Comparison of ENCODE assay signal across 24 cellular contexts in genomic region chr1:15605398-15606080, GRCh38. TPM values are rescaled to one million over a fixed set of nuclear protein-coding genes. Genes with fewer than 3 reads are reported as not detected.
"Had no signal": no experiment of that assay in that cellular context is flagged by ENCODE, and none has a peak within 500 bp of the region (broad histone marks: within the 10 kb centered on the region; RNA-seq: fewer than 3 reads in every experiment).

No MANE protein-coding gene starts in this region.

- ATAC-seq: effector memory CD8-positive, alpha-beta T cell; gastroesophageal sphincter had no signal

- H3K9me3 ChIP-seq: esophagus muscularis mucosa, gastroesophageal sphincter, sigmoid colon, stomach, thoracic aorta, transverse colon had no signal

- H3K36me3 ChIP-seq: esophagus muscularis mucosa, gastroesophageal sphincter, left ventricle myocardium inferior, sigmoid colon, stomach, thoracic aorta, transverse colon had no signal

- H3K9me3 Mint-ChIP-seq: dendritic cell treated with granulocyte-macrophage colony-stimulating factor and Interleukin-4, amounts not matched to agents 40 ng/mL and 50 ng/mL, for 4 days; effector memory CD8-positive, alpha-beta T cell; immature natural killer cell; naive B cell had no signal

- H3K27me3 ChIP-seq: esophagus muscularis mucosa, gastroesophageal sphincter, sigmoid colon, stomach, transverse colon had no signal

- H3K27ac ChIP-seq: epithelial cell of prostate, esophagus muscularis mucosa, gastroesophageal sphincter, left ventricle myocardium inferior, sigmoid colon, skin epidermis, stomach, thoracic aorta, transverse colon had no signal

- FAIRE-seq: colon, keratinocyte had no signal

- H3K27me3 Mint-ChIP-seq: dendritic cell treated with granulocyte-macrophage colony-stimulating factor and Interleukin-4, amounts not matched to agents 40 ng/mL and 50 ng/mL, for 4 days; effector memory CD8-positive, alpha-beta T cell; naive B cell had no signal

- H3K4me3 Mint-ChIP-seq: dendritic cell treated with granulocyte-macrophage colony-stimulating factor and Interleukin-4, amounts not matched to agents 40 ng/mL and 50 ng/mL, for 4 days; effector memory CD8-positive, alpha-beta T cell; nephron progenitor cell had no signal

- DNase-seq: effector memory CD8-positive, alpha-beta T cell; glutamatergic neuron; immature natural killer cell; left ventricle myocardium inferior; mesenchymal stem cell; midbrain; naive B cell; nephron progenitor cell; posterior cingulate gyrus; sigmoid colon; stimulated activated CD4-positive, alpha-beta T cell treated with anti-CD3 and anti-CD28 coated beads, Interleukin-12 subunit alpha, Interleukin-12 subunit beta, amount 100 ng/mL, for 4 hours; stimulated activated naive CD4-positive, alpha-beta T cell; stomach; substantia nigra; transverse colon had no signal

- H3K27ac Mint-ChIP-seq: dendritic cell treated with granulocyte-macrophage colony-stimulating factor and Interleukin-4, amounts not matched to agents 40 ng/mL and 50 ng/mL, for 4 days; effector memory CD8-positive, alpha-beta T cell; nephron progenitor cell had no signal

- H3K36me3 Mint-ChIP-seq: immature natural killer cell, naive B cell had no signal

- H3K4me3 ChIP-seq: esophagus muscularis mucosa, gastroesophageal sphincter, left ventricle myocardium inferior, lung, sigmoid colon, skin epidermis, stomach, thoracic aorta, transverse colon had no signal

RNA-seq across cellular contexts. Expression of gene AGMAT, which starts 20.7 kb away (rescaled TPM):
- total RNA-seq: esophagus muscularis mucosa, gastroesophageal sphincter, left ventricle myocardium inferior had no signal
